Comparison of ENCODE assay signal across 13 cellular contexts in the genomic region with DNA sequence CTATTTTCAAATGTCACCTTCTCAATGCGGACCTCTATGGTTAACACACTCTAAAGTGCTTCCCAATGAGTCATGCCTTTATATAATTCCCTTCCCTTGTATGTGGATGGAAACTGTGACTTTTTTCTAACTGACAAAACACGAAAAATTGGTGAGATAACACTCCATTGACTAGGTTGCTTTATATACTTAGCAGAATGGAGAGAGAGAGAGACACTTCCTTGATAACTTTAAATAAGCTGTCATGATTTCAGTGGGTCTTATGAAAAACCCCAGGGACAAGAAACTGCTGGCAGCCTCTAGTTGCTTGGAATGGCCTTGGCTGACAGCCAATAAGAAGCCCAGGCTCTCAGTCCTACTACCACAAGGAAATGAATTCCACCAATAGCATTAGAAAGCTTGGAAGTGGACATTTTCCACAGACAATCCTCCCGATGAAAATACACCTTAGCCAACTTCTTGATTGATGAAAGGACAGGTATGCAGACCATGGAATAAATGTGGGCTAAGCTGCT.
"Had no signal": no experiment of that assay in that cellular context is flagged by ENCODE, and none has a peak within 500 bp of the region (broad histone marks: within the 10 kb centered on the region; RNA-seq: fewer than 3 reads in every experiment).

No MANE protein-coding gene starts in this region.

- H3K9me3 ChIP-seq: esophagus squamous epithelium, testis had no signal

- H3K4me1 ChIP-seq: esophagus squamous epithelium, gastroesophageal sphincter, testis had no signal

- H3K27ac ChIP-seq: esophagus squamous epithelium, gastroesophageal sphincter, testis, VCaP had no signal

- H3K36me3 ChIP-seq: esophagus squamous epithelium, gastroesophageal sphincter had no signal

- DNase-seq: activated CD8-positive, alpha-beta memory T cell treated with anti-CD3 and anti-CD28 coated beads, Interleukin-2, amount 50 U/mL, for 4 hours; activated CD8-positive, alpha-beta T cell treated with anti-CD3 and anti-CD28 coated beads for 36 hours; esophagus squamous epithelium; kidney; left ventricle myocardium superior; mesendoderm; stimulated activated CD4-positive, alpha-beta T cell treated with anti-CD3 and anti-CD28 coated beads, Interleukin-4, amount 100 ng/mL, for 1 hour; stimulated activated CD8-positive, alpha-beta memory T cell treated with anti-CD3 and anti-CD28 coated beads, Interleukin-4, amount 100 ng/mL, for 48 hours; stimulated activated naive CD8-positive, alpha-beta T cell treated with anti-CD3 and anti-CD28 coated beads, Interleukin-15, Interleukin-2, amounts not matched to agents 100 U/mL and 50 U/mL, for 24 hours; T1000; testis had no signal

- H3K27me3 ChIP-seq: esophagus squamous epithelium, gastroesophageal sphincter, testis had no signal

- H3K4me3 ChIP-seq: esophagus squamous epithelium, gastroesophageal sphincter, testis had no signal

- ATAC-seq: activated CD8-positive, alpha-beta T cell treated with anti-CD3 and anti-CD28 coated beads for 36 hours; gastroesophageal sphincter; left ventricle myocardium superior; stimulated activated naive CD8-positive, alpha-beta T cell treated with anti-CD3 and anti-CD28 coated beads, Interleukin-15, Interleukin-2, amounts not matched to agents 100 U/mL and 50 U/mL, for 24 hours had no signal
